Comparison of ENCODE assay signal across 1 cellular context in genomic region chr6:152300517-152300916, GRCh38.
TF ChIP-seq lines count a peak whose summit lies in the region.

No MANE protein-coding gene starts in this region.

TF ChIP-seq in HepG2, 621 proteins besides CTCF, POLR2A, EP300 and RAD21 (continued from another document):
- no peak for TF ChIP-seq ZBTB33 (CRISPR knock-in tag; IDR thresholded peaks at IDR 0.05)
- TF ChIP-seq ZNF282 (IDR thresholded peaks at IDR 0.05; ENCODE audit: partially characterized antibody), result no peak
- TF ChIP-seq IKZF5 (CRISPR knock-in tag; IDR thresholded peaks at IDR 0.05), result no peak
TF ChIP-seq in HepG2: peak in this region for 2.
